ENCODE assay signal across 1 cellular context in the genomic region with DNA sequence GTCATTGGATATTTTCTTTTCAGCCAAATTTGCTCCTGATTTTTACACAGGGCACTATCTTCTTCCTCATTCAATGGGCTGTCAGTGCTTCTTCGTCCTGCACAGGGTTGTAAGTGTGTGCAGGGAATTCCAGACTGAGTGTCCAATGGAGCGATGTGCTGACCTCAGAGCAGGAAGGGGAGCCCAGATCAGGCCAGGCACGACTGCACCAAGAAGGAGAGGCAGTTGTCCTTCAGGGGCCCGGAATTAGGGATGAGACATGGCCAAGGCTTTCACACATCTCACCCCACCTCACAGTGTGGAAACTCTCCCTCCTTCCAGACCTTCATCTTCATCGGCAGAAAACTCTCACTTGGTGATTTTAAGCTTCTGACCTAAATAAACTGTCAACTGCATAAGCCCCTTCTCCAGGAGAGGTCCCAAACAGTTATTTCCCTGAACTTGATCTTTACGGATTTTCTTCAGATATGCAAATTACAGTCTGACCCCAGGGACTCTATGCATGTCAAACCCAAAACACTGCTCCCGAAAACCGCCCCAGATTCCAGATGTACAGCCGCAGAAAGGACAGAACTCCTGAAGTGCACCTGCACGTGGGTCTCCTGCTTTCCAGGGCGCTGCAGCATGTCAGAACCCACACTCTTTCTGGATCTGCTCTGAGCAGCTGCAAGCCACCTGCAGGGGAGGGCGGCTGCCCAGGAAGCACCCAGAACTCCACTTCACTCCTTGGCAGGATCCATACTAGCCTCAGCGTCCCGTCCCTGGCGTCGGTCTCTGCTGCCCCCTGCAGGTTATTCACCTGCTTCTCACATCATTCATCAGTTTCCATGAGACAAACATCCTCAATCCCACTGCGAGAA.
A peak's percentile ranks its signal among the peaks of the same experiment; 100 is the strongest.
TF ChIP-seq lines count a peak whose summit lies in the region.

No MANE protein-coding gene starts in this region.

TF ChIP-seq in GM12878, 131 proteins besides CTCF, POLR2A, EP300 and RAD21 (continued from another document and continues in another):
- TF ChIP-seq, protein P1, sequence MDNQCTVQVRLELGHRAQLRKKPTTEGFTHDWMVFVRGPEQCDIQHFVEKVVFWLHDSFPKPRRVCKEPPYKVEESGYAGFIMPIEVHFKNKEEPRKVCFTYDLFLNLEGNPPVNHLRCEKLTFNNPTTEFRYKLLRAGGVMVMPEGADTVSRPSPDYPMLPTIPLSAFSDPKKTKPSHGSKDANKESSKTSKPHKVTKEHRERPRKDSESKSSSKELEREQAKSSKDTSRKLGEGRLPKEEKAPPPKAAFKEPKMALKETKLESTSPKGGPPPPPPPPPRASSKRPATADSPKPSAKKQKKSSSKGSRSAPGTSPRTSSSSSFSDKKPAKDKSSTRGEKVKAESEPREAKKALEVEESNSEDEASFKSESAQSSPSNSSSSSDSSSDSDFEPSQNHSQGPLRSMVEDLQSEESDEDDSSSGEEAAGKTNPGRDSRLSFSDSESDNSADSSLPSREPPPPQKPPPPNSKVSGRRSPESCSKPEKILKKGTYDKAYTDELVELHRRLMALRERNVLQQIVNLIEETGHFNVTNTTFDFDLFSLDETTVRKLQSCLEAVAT (IDR thresholded peaks at IDR 0.05): no peak
- TF ChIP-seq TARDBP (IDR thresholded peaks at IDR 0.05; ENCODE audit: borderline replicate concordance) (no peak), IKZF1 (conservative IDR thresholded peaks at IDR 0.05) (peak; percentile 71), RFX5 (IDR thresholded peaks at IDR 0.05; ENCODE audit: low read depth, low read length) (no peak), POLR2AphosphoS2 (IDR thresholded peaks at IDR 0.05; ENCODE audit: low read depth, low read length) (no peak), ZNF207 (IDR thresholded peaks at IDR 0.05; ENCODE audit: borderline replicate concordance) (no peak), WRNIP1 (IDR thresholded peaks at IDR 0.05; ENCODE audit: borderline replicate concordance, low read depth, low read length) (no peak), RUNX3 (IDR thresholded peaks at IDR 0.05; ENCODE audit: low read length) (peak; percentile 6), CHD2 (IDR thresholded peaks at IDR 0.05; ENCODE audit: borderline replicate concordance, low read depth, low read length) (no peak), TCF3 (IDR thresholded peaks at IDR 0.05; ENCODE audit: borderline replicate concordance, insufficient read depth, low read depth, low read length) (no peak), CREM (IDR thresholded peaks at IDR 0.05; ENCODE audit: low read depth) (no peak), NFIC (IDR thresholded peaks at IDR 0.05; ENCODE audit: low read depth, low read length) (no peak), SMC3 (IDR thresholded peaks at IDR 0.05; ENCODE audit: borderline replicate concordance, low read length) (peak; percentile 93), SPI1 (IDR thresholded peaks at IDR 0.05; ENCODE audit: borderline replicate concordance, insufficient read depth, low read depth, low read length) (no peak), TCF12 (IDR thresholded peaks at IDR 0.05; ENCODE audit: low read depth, low read length) (peak; percentile 70), HDAC2 (IDR thresholded peaks at IDR 0.05) (no peak), IRF4 (IDR thresholded peaks at IDR 0.05; ENCODE audit: low read depth, low read length) (0 out of 2 replicates have a peak, but pooled peaks have one; percentile 53), MTA2 (IDR thresholded peaks at IDR 0.05; ENCODE audit: low read depth) (no peak), BRCA1 (IDR thresholded peaks at IDR 0.05; ENCODE audit: low read depth, low read length) (no peak), CHD1 (IDR thresholded peaks at IDR 0.05; ENCODE audit: low read depth, low read length) (no peak), RELA (IDR thresholded peaks at IDR 0.05; ENCODE audit: borderline replicate concordance, partially characterized antibody) (no peak), MEF2A (IDR thresholded peaks at IDR 0.05; ENCODE audit: insufficient read depth, low read depth, low read length) (no peak), RCOR1 (conservative IDR thresholded peaks at IDR 0.05; ENCODE audit: low read depth, low read length) (no peak), ASH2L (IDR thresholded peaks at IDR 0.05; ENCODE audit: borderline replicate concordance, low read depth) (no peak), CREB1 (IDR thresholded peaks at IDR 0.05; ENCODE audit: low read depth) (0 out of 2 replicates have a peak, but pooled peaks have one; percentile 0), PML (IDR thresholded peaks at IDR 0.05; ENCODE audit: low read length) (no peak), KDM1A (IDR thresholded peaks at IDR 0.05; ENCODE audit: borderline replicate concordance) (no peak), RAD51 (IDR thresholded peaks at IDR 0.05) (no peak), TCF7 (IDR thresholded peaks at IDR 0.05; ENCODE audit: borderline replicate concordance) (no peak)
- TF ChIP-seq, protein P2, sequence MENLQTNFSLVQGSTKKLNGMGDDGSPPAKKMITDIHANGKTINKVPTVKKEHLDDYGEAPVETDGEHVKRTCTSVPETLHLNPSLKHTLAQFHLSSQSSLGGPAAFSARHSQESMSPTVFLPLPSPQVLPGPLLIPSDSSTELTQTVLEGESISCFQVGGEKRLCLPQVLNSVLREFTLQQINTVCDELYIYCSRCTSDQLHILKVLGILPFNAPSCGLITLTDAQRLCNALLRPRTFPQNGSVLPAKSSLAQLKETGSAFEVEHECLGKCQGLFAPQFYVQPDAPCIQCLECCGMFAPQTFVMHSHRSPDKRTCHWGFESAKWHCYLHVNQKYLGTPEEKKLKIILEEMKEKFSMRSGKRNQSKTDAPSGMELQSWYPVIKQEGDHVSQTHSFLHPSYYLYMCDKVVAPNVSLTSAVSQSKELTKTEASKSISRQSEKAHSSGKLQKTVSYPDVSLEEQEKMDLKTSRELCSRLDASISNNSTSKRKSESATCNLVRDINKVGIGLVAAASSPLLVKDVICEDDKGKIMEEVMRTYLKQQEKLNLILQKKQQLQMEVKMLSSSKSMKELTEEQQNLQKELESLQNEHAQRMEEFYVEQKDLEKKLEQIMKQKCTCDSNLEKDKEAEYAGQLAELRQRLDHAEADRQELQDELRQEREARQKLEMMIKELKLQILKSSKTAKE (IDR thresholded peaks at IDR 0.05; ENCODE audit: low read depth, poor library complexity, severe bottlenecking): no peak
- TF ChIP-seq, protein P3, sequence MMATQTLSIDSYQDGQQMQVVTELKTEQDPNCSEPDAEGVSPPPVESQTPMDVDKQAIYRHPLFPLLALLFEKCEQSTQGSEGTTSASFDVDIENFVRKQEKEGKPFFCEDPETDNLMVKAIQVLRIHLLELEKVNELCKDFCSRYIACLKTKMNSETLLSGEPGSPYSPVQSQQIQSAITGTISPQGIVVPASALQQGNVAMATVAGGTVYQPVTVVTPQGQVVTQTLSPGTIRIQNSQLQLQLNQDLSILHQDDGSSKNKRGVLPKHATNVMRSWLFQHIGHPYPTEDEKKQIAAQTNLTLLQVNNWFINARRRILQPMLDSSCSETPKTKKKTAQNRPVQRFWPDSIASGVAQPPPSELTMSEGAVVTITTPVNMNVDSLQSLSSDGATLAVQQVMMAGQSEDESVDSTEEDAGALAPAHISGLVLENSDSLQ (IDR thresholded peaks at IDR 0.05): peak; percentile 31
- TF ChIP-seq, protein P4, sequence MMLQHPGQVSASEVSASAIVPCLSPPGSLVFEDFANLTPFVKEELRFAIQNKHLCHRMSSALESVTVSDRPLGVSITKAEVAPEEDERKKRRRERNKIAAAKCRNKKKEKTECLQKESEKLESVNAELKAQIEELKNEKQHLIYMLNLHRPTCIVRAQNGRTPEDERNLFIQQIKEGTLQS (IDR thresholded peaks at IDR 0.05; ENCODE audit: borderline replicate concordance, extremely low read depth, low read depth, low read length): no peak
- TF ChIP-seq, protein P5, sequence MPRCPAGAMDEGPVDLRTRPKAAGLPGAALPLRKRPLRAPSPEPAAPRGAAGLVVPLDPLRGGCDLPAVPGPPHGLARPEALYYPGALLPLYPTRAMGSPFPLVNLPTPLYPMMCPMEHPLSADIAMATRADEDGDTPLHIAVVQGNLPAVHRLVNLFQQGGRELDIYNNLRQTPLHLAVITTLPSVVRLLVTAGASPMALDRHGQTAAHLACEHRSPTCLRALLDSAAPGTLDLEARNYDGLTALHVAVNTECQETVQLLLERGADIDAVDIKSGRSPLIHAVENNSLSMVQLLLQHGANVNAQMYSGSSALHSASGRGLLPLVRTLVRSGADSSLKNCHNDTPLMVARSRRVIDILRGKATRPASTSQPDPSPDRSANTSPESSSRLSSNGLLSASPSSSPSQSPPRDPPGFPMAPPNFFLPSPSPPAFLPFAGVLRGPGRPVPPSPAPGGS (IDR thresholded peaks at IDR 0.05; ENCODE audit: borderline replicate concordance, insufficient read depth, low read depth, low read length, poor library complexity, severe bottlenecking): no peak
- TF ChIP-seq, protein P6, sequence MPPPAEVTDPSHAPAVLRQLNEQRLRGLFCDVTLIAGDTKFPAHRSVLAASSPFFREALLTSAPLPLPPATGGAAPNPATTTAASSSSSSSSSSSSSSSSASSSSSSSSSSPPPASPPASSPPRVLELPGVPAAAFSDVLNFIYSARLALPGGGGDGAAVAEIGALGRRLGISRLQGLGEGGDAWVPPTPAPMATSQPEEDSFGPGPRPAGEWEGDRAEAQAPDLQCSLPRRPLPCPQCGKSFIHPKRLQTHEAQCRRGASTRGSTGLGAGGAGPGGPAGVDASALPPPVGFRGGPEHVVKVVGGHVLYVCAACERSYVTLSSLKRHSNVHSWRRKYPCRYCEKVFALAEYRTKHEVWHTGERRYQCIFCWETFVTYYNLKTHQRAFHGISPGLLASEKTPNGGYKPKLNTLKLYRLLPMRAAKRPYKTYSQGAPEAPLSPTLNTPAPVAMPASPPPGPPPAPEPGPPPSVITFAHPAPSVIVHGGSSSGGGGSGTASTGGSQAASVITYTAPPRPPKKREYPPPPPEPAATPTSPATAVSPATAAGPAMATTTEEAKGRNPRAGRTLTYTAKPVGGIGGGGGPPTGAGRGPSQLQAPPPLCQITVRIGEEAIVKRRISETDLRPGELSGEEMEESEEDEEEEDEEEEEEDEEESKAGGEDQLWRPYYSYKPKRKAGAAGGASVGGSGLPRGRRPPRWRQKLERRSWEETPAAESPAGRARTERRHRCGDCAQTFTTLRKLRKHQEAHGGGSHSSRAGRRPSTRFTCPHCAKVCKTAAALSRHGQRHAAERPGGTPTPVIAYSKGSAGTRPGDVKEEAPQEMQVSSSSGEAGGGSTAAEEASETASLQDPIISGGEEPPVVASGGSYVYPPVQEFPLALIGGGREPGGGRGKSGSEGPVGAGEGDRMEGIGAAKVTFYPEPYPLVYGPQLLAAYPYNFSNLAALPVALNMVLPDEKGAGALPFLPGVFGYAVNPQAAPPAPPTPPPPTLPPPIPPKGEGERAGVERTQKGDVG (CRISPR knock-in tag; IDR thresholded peaks at IDR 0.05): no peak
- TF ChIP-seq, protein P7, sequence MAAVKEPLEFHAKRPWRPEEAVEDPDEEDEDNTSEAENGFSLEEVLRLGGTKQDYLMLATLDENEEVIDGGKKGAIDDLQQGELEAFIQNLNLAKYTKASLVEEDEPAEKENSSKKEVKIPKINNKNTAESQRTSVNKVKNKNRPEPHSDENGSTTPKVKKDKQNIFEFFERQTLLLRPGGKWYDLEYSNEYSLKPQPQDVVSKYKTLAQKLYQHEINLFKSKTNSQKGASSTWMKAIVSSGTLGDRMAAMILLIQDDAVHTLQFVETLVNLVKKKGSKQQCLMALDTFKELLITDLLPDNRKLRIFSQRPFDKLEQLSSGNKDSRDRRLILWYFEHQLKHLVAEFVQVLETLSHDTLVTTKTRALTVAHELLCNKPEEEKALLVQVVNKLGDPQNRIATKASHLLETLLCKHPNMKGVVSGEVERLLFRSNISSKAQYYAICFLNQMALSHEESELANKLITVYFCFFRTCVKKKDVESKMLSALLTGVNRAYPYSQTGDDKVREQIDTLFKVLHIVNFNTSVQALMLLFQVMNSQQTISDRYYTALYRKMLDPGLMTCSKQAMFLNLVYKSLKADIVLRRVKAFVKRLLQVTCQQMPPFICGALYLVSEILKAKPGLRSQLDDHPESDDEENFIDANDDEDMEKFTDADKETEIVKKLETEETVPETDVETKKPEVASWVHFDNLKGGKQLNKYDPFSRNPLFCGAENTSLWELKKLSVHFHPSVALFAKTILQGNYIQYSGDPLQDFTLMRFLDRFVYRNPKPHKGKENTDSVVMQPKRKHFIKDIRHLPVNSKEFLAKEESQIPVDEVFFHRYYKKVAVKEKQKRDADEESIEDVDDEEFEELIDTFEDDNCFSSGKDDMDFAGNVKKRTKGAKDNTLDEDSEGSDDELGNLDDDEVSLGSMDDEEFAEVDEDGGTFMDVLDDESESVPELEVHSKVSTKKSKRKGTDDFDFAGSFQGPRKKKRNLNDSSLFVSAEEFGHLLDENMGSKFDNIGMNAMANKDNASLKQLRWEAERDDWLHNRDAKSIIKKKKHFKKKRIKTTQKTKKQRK (IDR thresholded peaks at IDR 0.05; ENCODE audit: low read depth, low read length): no peak
- TF ChIP-seq, protein P8, sequence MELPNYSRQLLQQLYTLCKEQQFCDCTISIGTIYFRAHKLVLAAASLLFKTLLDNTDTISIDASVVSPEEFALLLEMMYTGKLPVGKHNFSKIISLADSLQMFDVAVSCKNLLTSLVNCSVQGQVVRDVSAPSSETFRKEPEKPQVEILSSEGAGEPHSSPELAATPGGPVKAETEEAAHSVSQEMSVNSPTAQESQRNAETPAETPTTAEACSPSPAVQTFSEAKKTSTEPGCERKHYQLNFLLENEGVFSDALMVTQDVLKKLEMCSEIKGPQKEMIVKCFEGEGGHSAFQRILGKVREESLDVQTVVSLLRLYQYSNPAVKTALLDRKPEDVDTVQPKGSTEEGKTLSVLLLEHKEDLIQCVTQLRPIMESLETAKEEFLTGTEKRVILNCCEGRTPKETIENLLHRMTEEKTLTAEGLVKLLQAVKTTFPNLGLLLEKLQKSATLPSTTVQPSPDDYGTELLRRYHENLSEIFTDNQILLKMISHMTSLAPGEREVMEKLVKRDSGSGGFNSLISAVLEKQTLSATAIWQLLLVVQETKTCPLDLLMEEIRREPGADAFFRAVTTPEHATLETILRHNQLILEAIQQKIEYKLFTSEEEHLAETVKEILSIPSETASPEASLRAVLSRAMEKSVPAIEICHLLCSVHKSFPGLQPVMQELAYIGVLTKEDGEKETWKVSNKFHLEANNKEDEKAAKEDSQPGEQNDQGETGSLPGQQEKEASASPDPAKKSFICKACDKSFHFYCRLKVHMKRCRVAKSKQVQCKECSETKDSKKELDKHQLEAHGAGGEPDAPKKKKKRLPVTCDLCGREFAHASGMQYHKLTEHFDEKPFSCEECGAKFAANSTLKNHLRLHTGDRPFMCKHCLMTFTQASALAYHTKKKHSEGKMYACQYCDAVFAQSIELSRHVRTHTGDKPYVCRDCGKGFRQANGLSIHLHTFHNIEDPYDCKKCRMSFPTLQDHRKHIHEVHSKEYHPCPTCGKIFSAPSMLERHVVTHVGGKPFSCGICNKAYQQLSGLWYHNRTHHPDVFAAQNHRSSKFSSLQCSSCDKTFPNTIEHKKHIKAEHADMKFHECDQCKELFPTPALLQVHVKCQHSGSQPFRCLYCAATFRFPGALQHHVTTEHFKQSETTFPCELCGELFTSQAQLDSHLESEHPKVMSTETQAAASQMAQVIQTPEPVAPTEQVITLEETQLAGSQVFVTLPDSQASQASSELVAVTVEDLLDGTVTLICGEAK (IDR thresholded peaks at IDR 0.05; ENCODE audit: borderline replicate concordance): no peak
